30 cellular contexts compared by ENCODE assay signal in the genomic region with DNA sequence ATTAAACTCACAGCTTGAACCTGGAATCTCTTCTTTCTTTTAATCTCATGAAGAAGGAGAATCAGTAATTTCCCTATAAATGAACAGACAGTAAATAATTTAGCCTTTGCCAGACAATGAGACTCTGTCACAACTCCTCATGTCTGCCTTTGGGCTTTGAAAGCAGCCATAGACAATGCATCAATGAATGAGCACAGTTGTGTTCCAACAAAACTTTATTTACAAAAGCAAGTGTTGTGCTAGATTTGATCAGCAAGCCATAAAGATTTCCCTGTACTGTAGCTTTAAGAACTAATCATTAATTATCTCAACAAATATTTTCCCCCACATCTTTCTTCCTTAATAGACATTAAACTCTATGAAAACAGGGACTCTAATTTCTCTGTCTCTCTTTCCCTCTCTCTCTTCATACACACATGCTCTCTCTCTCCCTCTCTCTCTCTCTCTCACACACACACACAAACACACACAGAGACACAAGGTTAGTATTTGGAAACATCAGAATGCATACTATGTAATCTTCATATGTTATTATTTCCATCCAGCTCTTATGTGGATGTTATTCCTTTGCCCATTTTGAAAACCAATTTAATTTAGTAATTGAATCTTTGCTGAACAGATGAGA.
"Had no signal": no experiment of that assay in that cellular context is flagged by ENCODE, and none has a peak within 500 bp of the region (broad histone marks: within the 10 kb centered on the region; RNA-seq: fewer than 3 reads in every experiment).

No MANE protein-coding gene starts in this region.

- H3K4me3 ChIP-seq: cardiac muscle cell had no signal

- H3K4me3 Mint-ChIP-seq: activated CD4-positive, alpha-beta memory T cell treated with anti-CD3 and anti-CD28 coated beads, Interleukin-2, amount 10 ng/mL, durations not matched to agents 7 days and 5 days; activated naive CD4-positive, alpha-beta T cell treated with anti-CD3 and anti-CD28 coated beads for 36 hours; activated naive CD8-positive, alpha-beta T cell; activated T-helper 17 cell treated with anti-CD3 and anti-CD28 coated beads, Interleukin-2, amount 50 U/mL, for 72 hours; brain; T-cell had no signal

- H3K4me1 Mint-ChIP-seq: activated CD4-positive, alpha-beta memory T cell treated with anti-CD3 and anti-CD28 coated beads, Interleukin-2, amount 10 ng/mL, durations not matched to agents 7 days and 5 days; activated T-helper 17 cell treated with anti-CD3 and anti-CD28 coated beads, Interleukin-2, amount 50 U/mL, for 72 hours; T-cell had no signal

- H3K27me3 Mint-ChIP-seq: activated CD4-positive, alpha-beta memory T cell treated with anti-CD3 and anti-CD28 coated beads, Interleukin-2, amount 10 ng/mL, durations not matched to agents 7 days and 5 days; activated naive CD8-positive, alpha-beta T cell; activated T-helper 17 cell treated with anti-CD3 and anti-CD28 coated beads, Interleukin-2, amount 50 U/mL, for 72 hours; T-cell had no signal

- H3K27ac ChIP-seq: cardiac muscle cell, VCaP had no signal

- DNase-seq: activated CD4-positive, alpha-beta memory T cell treated with anti-CD3 and anti-CD28 coated beads, Interleukin-2, amount 10 ng/mL, durations not matched to agents 7 days and 5 days; activated CD4-positive, alpha-beta T cell treated with anti-CD3 and anti-CD28 coated beads, Interleukin-2, amount 50 U/mL, for 1 hour; activated CD4-positive, CD25-positive, alpha-beta regulatory T cell; activated gamma-delta T cell; activated naive CD4-positive, alpha-beta T cell treated with anti-CD3 and anti-CD28 coated beads for 36 hours; activated T-cell treated with anti-CD3 and anti-CD28 coated beads for 4 hours; activated T-cell treated with anti-CD3 and anti-CD28 coated beads, Interleukin-2, amount 50 U/mL, for 48 hours; amygdala; Karpas-422; MM.1S; NCI-H1105; NCI-H1436 treated with DMSO at 0.1 percent for 48 hours; NCI-H1930; NCI-H2171; NCI-H2227 treated with DMSO at 0.1 percent for 48 hours; NCI-H446 treated with DMSO at 0.1 percent for 48 hours; NCI-H524 treated with DMSO at 0.1 percent for 48 hours; NK-92 treated with Interleukin-12 subunit alpha and Interleukin-12 subunit beta, amount 100 ng/mL, for 24 hours; SHP77 treated with DMSO at 0.1 percent for 48 hours; T-cell; T-helper 2 cell; T1000 had no signal

- H3K27me3 ChIP-seq: cardiac muscle cell had no signal

- FAIRE-seq: astrocyte, RCC 7860, TTC549 had no signal

- H3K36me3 Mint-ChIP-seq: activated naive CD8-positive, alpha-beta T cell; brain; T-cell had no signal

- ATAC-seq: activated T-helper 17 cell treated with anti-CD3 and anti-CD28 coated beads, Interleukin-2, amount 50 U/mL, for 72 hours; T-cell had no signal

- H3K27ac Mint-ChIP-seq: activated CD4-positive, alpha-beta memory T cell treated with anti-CD3 and anti-CD28 coated beads, Interleukin-2, amount 10 ng/mL, durations not matched to agents 7 days and 5 days; activated naive CD4-positive, alpha-beta T cell treated with anti-CD3 and anti-CD28 coated beads for 36 hours; activated naive CD8-positive, alpha-beta T cell; activated T-helper 17 cell treated with anti-CD3 and anti-CD28 coated beads, Interleukin-2, amount 50 U/mL, for 72 hours; brain; T-cell had no signal

- H3K9me3 Mint-ChIP-seq: brain had no signal

- H3K36me3 ChIP-seq: cardiac muscle cell had no signal
